9 cellular contexts compared by ENCODE assay signal in the genomic region with DNA sequence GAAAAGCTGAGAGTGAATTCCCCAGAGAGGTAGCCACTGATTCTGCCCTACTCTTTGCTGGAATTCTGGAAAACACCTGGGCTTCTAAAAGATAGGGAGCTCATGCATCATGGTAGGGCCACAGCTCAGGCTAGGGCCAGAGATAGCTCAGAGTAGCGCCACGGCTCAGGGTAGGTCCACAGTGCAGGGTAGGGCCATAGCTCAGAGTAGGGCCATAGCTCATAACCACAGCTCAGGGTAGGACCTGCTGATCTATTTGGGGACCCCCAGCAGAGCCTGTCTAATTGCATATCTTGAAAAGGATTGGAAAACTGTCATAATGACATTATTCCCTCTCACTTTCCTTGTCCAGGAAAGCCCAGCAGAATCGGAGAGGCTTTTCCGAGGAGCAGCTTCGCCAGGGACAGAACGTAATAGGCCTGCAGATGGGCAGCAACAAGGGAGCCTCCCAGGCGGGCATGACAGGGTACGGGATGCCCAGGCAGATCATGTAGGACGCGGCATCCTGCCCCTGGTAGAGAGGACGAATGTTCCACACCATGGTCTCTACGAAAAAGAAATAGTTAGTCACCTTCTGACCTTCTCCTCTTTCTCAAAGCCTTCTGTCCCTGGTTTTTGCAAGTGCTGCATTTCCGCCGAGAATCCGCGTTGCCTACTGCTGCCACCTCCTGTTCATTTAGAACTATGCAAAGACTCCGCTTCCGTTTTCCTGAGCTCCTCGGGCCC. TPM values are rescaled to one million over a fixed set of nuclear protein-coding genes. Genes with fewer than 3 reads are reported as not detected.
DNase-seq lines count a peak whose midpoint lies in the region; ATAC-seq, FAIRE-seq and TF ChIP-seq lines count a peak whose summit lies in the region.
"Had no signal": no experiment of that assay in that cellular context is flagged by ENCODE, and none has a peak within 500 bp of the region (broad histone marks: within the 10 kb centered on the region; RNA-seq: fewer than 3 reads in every experiment).

No MANE protein-coding gene starts in this region.

- H3K27ac ChIP-seq in RWPE2 (ENCODE audit: poor library complexity, severe bottlenecking) (no peak overlapping the region), gastroesophageal sphincter (peak overlapping the region in 1 of 4 donors; percentile 24), pancreas (no peak overlapping the region), upper lobe of right lung (no peak overlapping the region)

- H3K27me3 ChIP-seq in RWPE2 (ENCODE audit: insufficient read depth, poor library complexity, severe bottlenecking) (peaks cover 2% of the 10 kb centered on the region), gastroesophageal sphincter (no peaks in the 10 kb centered on the region), pancreas (no peaks in the 10 kb centered on the region), upper lobe of right lung (no peaks in the 10 kb centered on the region)

- TF ChIP-seq EP300 in gastroesophageal sphincter (IDR thresholded peaks at IDR 0.05), result no peak

- DNase-seq in A172 (ENCODE audit: low spot score) (peak; percentile 67), RWPE2 (ENCODE audit: low spot score) (no peak), pancreas (peak; percentile 27 to 78 (median 58)), upper lobe of right lung (peak; percentile 67)
- peak; percentile 81 for DNase-seq in activated naive CD4-positive, alpha-beta T cell treated with anti-CD3 and anti-CD28 coated beads for 36 hours

- no peak for TF ChIP-seq POLR2A in GM18505 (IDR thresholded peaks at IDR 0.05; ENCODE audit: borderline replicate concordance, extremely low read depth, insufficient read depth, insufficient read length)
- TF ChIP-seq POLR2A in gastroesophageal sphincter (IDR thresholded peaks at IDR 0.05), result no peak

- CTCF ChIA-PET in activated naive CD4-positive, alpha-beta T cell treated with anti-CD3 and anti-CD28 coated beads for 36 hours (lab: Charles Lee), result interaction anchor here (0.5 to 10.2 kb wide), 44 partner anchors 9 to 442 kb away, joined by 3 to 454 read pairs (median 4); a partner anchor contains a TSS

- peaks cover 17% of the 10 kb centered on the region for H3K4me1 Mint-ChIP-seq in activated naive CD4-positive, alpha-beta T cell treated with anti-CD3 and anti-CD28 coated beads for 36 hours (ENCODE audit: low read depth)

- no peaks in the 10 kb centered on the region for H3K9me3 ChIP-seq in RWPE2 (ENCODE audit: severe bottlenecking)
- H3K9me3 ChIP-seq in gastroesophageal sphincter, result no peaks in the 10 kb centered on the region
- no peaks in the 10 kb centered on the region for H3K9me3 ChIP-seq in pancreas
- no peaks in the 10 kb centered on the region for H3K9me3 ChIP-seq in upper lobe of right lung

- no peaks in the 10 kb centered on the region for H3K27me3 Mint-ChIP-seq in activated naive CD4-positive, alpha-beta T cell treated with anti-CD3 and anti-CD28 coated beads for 36 hours (ENCODE audit: low read depth)

- H3K27ac Mint-ChIP-seq in activated naive CD4-positive, alpha-beta T cell treated with anti-CD3 and anti-CD28 coated beads for 36 hours, result no peak overlapping the region

- no peaks in the 10 kb centered on the region for H3K36me3 Mint-ChIP-seq in activated naive CD4-positive, alpha-beta T cell treated with anti-CD3 and anti-CD28 coated beads for 36 hours (ENCODE audit: low read depth)

- ATAC-seq in GM18505 (IDR thresholded peaks at IDR 0.05; ENCODE audit: unreplicated experiment) (peak; percentile 89), HG02981 (IDR thresholded peaks at IDR 0.05; ENCODE audit: unreplicated experiment) (peak; percentile 82), RWPE2 (ENCODE audit: low read depth) (peak; percentile 66), gastroesophageal sphincter (peak; percentile 68), pancreas (peak; percentile 89 to 98 (median 95)), upper lobe of right lung (peak; percentile 88)

- H3K4me1 ChIP-seq in RWPE2 (ENCODE audit: insufficient read depth, poor library complexity, severe bottlenecking) (no peaks in the 10 kb centered on the region), gastroesophageal sphincter (peaks cover 0 to 10% (median 0%) of the 10 kb centered on the region in 3 donors), pancreas (no peaks in the 10 kb centered on the region), upper lobe of right lung (peaks cover 7% of the 10 kb centered on the region)

- H3K4me3 ChIP-seq in RWPE2 (ENCODE audit: severe bottlenecking) (no peak overlapping the region), gastroesophageal sphincter (no peak overlapping the region), pancreas (no peak overlapping the region), upper lobe of right lung (no peak overlapping the region)

- FAIRE-seq in pancreas (lab: Jason Lieb, UNC), result peak; percentile 94

- H3K36me3 ChIP-seq in RWPE2 (ENCODE audit: low read depth), result no peaks in the 10 kb centered on the region
- no peaks in the 10 kb centered on the region for H3K36me3 ChIP-seq in gastroesophageal sphincter
- H3K36me3 ChIP-seq in pancreas, result no peaks in the 10 kb centered on the region
- H3K36me3 ChIP-seq in upper lobe of right lung, result no peaks in the 10 kb centered on the region

- peak; percentile 85 for TF ChIP-seq CTCF in RWPE2 (IDR thresholded peaks at IDR 0.05; ENCODE audit: poor library complexity, severe bottlenecking)
- TF ChIP-seq CTCF in gastroesophageal sphincter (IDR thresholded peaks at IDR 0.05), result peak; percentile 55 to 82 (median 68)
- peak in 3 of 4 donors; percentile 53 to 62 (median 54) for TF ChIP-seq CTCF in pancreas (IDR thresholded peaks at IDR 0.05)
- peak; percentile 75 for TF ChIP-seq CTCF in upper lobe of right lung (IDR thresholded peaks at IDR 0.05)

- H3K4me3 Mint-ChIP-seq in activated naive CD4-positive, alpha-beta T cell treated with anti-CD3 and anti-CD28 coated beads for 36 hours, result no peak overlapping the region

- H3K9me3 Mint-ChIP-seq in activated naive CD4-positive, alpha-beta T cell treated with anti-CD3 and anti-CD28 coated beads for 36 hours, result no peaks in the 10 kb centered on the region

- intact Hi-C loops in activated naive CD4-positive, alpha-beta T cell treated with anti-CD3 and anti-CD28 coated beads for 36 hours (cut with micrococcal nuclease), result loop anchor here (1.0 to 2.0 kb wide), 8 partner anchors 11 to 344 kb away; no protein-coding TSS in a partner anchor
- intact Hi-C loops in pancreas (cut with DNase I) (no loop called here), upper lobe of right lung (cut with DNase I) (no loop called here)

- WGBS in gastroesophageal sphincter (ENCODE audit: low coverage in 1 of 2), 2 donors, result 22 to 41% methylated on average over 12 to 19 of the region's 19 CpGs
- 29 to 33% methylated on average over 19 of the region's 19 CpGs for whole genome bisulfite sequencing in pancreas, 2 donors

RNA-seq across cellular contexts. Expression of a gene that starts 14.5 kb away (rescaled TPM):
- not detected in 2 replicates for total RNA-seq in A172 (2014; rRNA removed; shearing (Covaris generic))
- total RNA-seq in activated naive CD4-positive, alpha-beta T cell treated with anti-CD3 and anti-CD28 coated beads for 36 hours, result 1 to 10 TPM; 1.2 TPM
- total RNA-seq in gastroesophageal sphincter, result 1 to 10 TPM in 3 of 4 donors, not detected in 1; 1.1 to 2.7 (median 1.5) TPM
- 1 to 10 TPM in 3 of 6 donors, under 1 TPM in 3; 0.28 to 3.1 (median 1.3) TPM for total RNA-seq in pancreas
- polyA plus RNA-seq in pancreas, result 10 to 100 TPM; 14.2 to 50.7 TPM
- total RNA-seq in upper lobe of right lung, result not detected

RNA-seq across cellular contexts. Expression of a gene that starts 21.3 kb away (rescaled TPM):
- total RNA-seq in A172 (2014; rRNA removed; shearing (Covaris generic)), result 0.16 TPM in 1 of 2 replicates, not detected in the other
- total RNA-seq in activated naive CD4-positive, alpha-beta T cell treated with anti-CD3 and anti-CD28 coated beads for 36 hours, result not detected
- total RNA-seq in gastroesophageal sphincter (not detected), pancreas (under 1 TPM in 4 of 6 donors, not detected in 2; 0.04 to 0.14 (median 0.08) TPM), upper lobe of right lung (0.20 TPM)
- polyA plus RNA-seq in pancreas, result not detected
- total RNA-seq: temporal lobe had no signal

RNA-seq across cellular contexts. Expression of a gene that starts 34.4 kb away (rescaled TPM):
- 71.4 and 91.0 TPM in 2 replicates for total RNA-seq in A172 (2014; rRNA removed; shearing (Covaris generic))
- 10 to 100 TPM; 53.1 to 54.6 TPM for total RNA-seq in activated naive CD4-positive, alpha-beta T cell treated with anti-CD3 and anti-CD28 coated beads for 36 hours
- 10 to 100 TPM; 10.6 to 22.4 (median 17.1) TPM for total RNA-seq in gastroesophageal sphincter
- 10 to 100 TPM; 10.3 to 15.4 (median 13.0) TPM for total RNA-seq in pancreas
- 10 to 100 TPM; 14.5 to 19.5 TPM for polyA plus RNA-seq in pancreas
- 27.6 TPM for total RNA-seq in upper lobe of right lung
